ENCODE assay signal across 15 cellular contexts in the genomic region with DNA sequence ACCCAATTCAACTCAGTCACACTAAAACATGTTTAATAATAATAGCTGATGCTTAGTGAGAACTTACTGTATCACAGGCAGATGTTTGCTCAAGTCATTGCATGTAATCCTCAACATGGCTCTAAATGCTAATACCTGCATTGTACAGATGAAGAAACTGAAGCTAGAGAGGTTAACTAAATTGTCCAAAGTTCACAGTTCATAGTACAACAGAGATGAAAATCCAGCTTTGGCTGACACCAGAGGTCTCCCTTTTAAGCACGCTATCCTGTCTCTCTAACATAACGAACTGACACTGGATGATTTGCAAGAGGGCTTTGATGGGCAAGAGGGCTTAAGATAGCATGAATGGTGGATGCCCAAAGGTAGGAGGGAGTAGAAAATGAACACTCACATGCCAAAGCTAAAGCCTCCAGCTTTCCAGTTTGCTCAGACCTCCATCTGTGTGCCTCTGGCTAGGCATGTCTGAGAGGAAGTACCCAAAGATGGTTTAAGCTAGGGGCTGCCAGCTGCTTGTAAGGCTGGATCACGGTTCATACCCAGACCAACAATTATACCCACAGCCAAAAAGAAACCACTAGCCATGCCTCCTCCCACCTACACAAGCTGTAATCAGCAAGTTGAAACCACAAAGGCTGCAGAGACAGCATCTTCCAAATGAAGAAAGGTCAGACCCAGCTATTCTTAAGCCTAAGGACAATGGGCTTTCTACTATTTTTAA.
A peak's percentile ranks its signal among the peaks of the same experiment; 100 is the strongest.
DNase-seq lines count a peak whose midpoint lies in the region; ATAC-seq, FAIRE-seq and TF ChIP-seq lines count a peak whose summit lies in the region.
"Had no signal": no experiment of that assay in that cellular context is flagged by ENCODE, and none has a peak within 500 bp of the region (broad histone marks: within the 10 kb centered on the region; RNA-seq: fewer than 3 reads in every experiment).

No MANE protein-coding gene starts in this region.

- H2AFZ ChIP-seq in hepatocyte = no peak overlapping the region

- H3K36me3 Mint-ChIP-seq in CD4-positive, CD25-positive, alpha-beta regulatory T cell = no peaks in the 10 kb centered on the region

- no peaks in the 10 kb centered on the region for H3K9me3 ChIP-seq in CD4-positive, CD25-positive, alpha-beta regulatory T cell (ENCODE audit: control insufficient read depth in 2 of 2, low read length in 2 of 2)
- H3K9me3 ChIP-seq in hepatocyte (ENCODE audit: low read depth) = no peaks in the 10 kb centered on the region

- TF ChIP-seq CTCF in hepatocyte (IDR thresholded peaks at IDR 0.05; ENCODE audit: poor library complexity) = no peak

- peaks cover 0 to 3% (median 0%) of the 10 kb centered on the region in 7 donors for H3K9me3 Mint-ChIP-seq in CD4-positive, CD25-positive, alpha-beta regulatory T cell
- H3K9me3 Mint-ChIP-seq: dendritic cell treated with granulocyte-macrophage colony-stimulating factor and Interleukin-4, amounts not matched to agents 40 ng/mL and 50 ng/mL, for 4 days had no signal

- no peak for FAIRE-seq in GM19239 (lab: Jason Lieb, UNC)

- H3K27me3 ChIP-seq in CD4-positive, CD25-positive, alpha-beta regulatory T cell (ENCODE audit: control insufficient read depth, insufficient read depth, low read length) = no peaks in the 10 kb centered on the region
- H3K27me3 ChIP-seq in hepatocyte = no peaks in the 10 kb centered on the region

- ATAC-seq in CD4-positive, CD25-positive, alpha-beta regulatory T cell (ENCODE audit: low read depth in 2 of 2) = peak in 1 of 2 donors; percentile 40
- ATAC-seq in GM18868 (IDR thresholded peaks at IDR 0.05; ENCODE audit: unreplicated experiment) (peak; percentile 56), HG03095 (IDR thresholded peaks at IDR 0.05; ENCODE audit: unreplicated experiment) (no peak)

- DNase-seq in CD4-positive, CD25-positive, alpha-beta regulatory T cell = peak in 1 of 3 donors; percentile 37
- DNase-seq in RPMI8226 (peak; percentile 80), hepatocyte (ENCODE audit: low spot score) (no peak), NCI-H2029 treated with DMSO at 0.1 percent for 48 hours (lab: John Stamatoyannopoulos, UW) (no peak), GM19239 (ENCODE audit: insufficient read length, low spot score) (no peak), dermis blood vessel endothelial cell (no peak)
- DNase-seq: AML-193; amniotic stem cell; foreskin fibroblast; Kasumi-1; stimulated activated CD4-positive, alpha-beta T cell treated with anti-CD3 and anti-CD28 coated beads, Interleukin-2, amount 100 ng/mL, for 48 hours; stimulated activated naive CD4-positive, alpha-beta T cell treated with Interleukin-2 at 50 U/mL for 16 hours had no signal

- peaks cover 6% of the 10 kb centered on the region for H3K27me3 Mint-ChIP-seq in CD4-positive, CD25-positive, alpha-beta regulatory T cell

- 81% methylated on average over 3 of the region's 3 CpGs for WGBS in hepatocyte (ENCODE audit: low lambda C conversion rate, missing lambda C conversion rate)

- H3K4me2 ChIP-seq in hepatocyte = no peak overlapping the region

- H3K36me3 ChIP-seq in CD4-positive, CD25-positive, alpha-beta regulatory T cell (ENCODE audit: control insufficient read depth, insufficient read depth, low read length) = no peaks in the 10 kb centered on the region
- no peaks in the 10 kb centered on the region for H3K36me3 ChIP-seq in hepatocyte (replicated peaks; ENCODE audit: insufficient read depth, low read depth)

- peak overlapping the region in 2 of 3 donors; percentile 6 to 29 for H3K27ac Mint-ChIP-seq in CD4-positive, CD25-positive, alpha-beta regulatory T cell
- H3K27ac Mint-ChIP-seq: dendritic cell treated with granulocyte-macrophage colony-stimulating factor and Interleukin-4, amounts not matched to agents 40 ng/mL and 50 ng/mL, for 4 days had no signal

- H3K4me1 Mint-ChIP-seq in CD4-positive, CD25-positive, alpha-beta regulatory T cell = peaks cover 4 to 15% (median 12%) of the 10 kb centered on the region in 4 donors

- peaks cover 9% of the 10 kb centered on the region for H3K4me1 ChIP-seq in CD4-positive, CD25-positive, alpha-beta regulatory T cell (ENCODE audit: control insufficient read depth, insufficient read depth, low read length, poor library complexity, severe bottlenecking)
- no peaks in the 10 kb centered on the region for H3K4me1 ChIP-seq in hepatocyte (ENCODE audit: insufficient read depth)

- H3K4me3 Mint-ChIP-seq in CD4-positive, CD25-positive, alpha-beta regulatory T cell = no peak overlapping the region
- H3K4me3 Mint-ChIP-seq: dendritic cell treated with granulocyte-macrophage colony-stimulating factor and Interleukin-4, amounts not matched to agents 40 ng/mL and 50 ng/mL, for 4 days had no signal

- H4K20me1 ChIP-seq in hepatocyte (ENCODE audit: insufficient read depth, poor library complexity, severe bottlenecking) = no peaks in the 10 kb centered on the region

- H3K79me2 ChIP-seq in hepatocyte = no peaks in the 10 kb centered on the region

- no peaks in the 10 kb centered on the region for H3K9me2 ChIP-seq in hepatocyte (replicated peaks; ENCODE audit: insufficient read depth)

- H3K4me3 ChIP-seq in CD4-positive, CD25-positive, alpha-beta regulatory T cell (ENCODE audit: low read depth, low read length) = peak overlapping the region; percentile 8
- H3K4me3 ChIP-seq in hepatocyte = no peak overlapping the region

- H3K27ac ChIP-seq in CD4-positive, CD25-positive, alpha-beta regulatory T cell (ENCODE audit: insufficient read depth, low read length, poor library complexity, severe bottlenecking) = no peak overlapping the region
- peak overlapping the region; percentile 45 for H3K27ac ChIP-seq in hepatocyte
